Comparison of ENCODE assay signal across 8 cellular contexts in the genomic region with DNA sequence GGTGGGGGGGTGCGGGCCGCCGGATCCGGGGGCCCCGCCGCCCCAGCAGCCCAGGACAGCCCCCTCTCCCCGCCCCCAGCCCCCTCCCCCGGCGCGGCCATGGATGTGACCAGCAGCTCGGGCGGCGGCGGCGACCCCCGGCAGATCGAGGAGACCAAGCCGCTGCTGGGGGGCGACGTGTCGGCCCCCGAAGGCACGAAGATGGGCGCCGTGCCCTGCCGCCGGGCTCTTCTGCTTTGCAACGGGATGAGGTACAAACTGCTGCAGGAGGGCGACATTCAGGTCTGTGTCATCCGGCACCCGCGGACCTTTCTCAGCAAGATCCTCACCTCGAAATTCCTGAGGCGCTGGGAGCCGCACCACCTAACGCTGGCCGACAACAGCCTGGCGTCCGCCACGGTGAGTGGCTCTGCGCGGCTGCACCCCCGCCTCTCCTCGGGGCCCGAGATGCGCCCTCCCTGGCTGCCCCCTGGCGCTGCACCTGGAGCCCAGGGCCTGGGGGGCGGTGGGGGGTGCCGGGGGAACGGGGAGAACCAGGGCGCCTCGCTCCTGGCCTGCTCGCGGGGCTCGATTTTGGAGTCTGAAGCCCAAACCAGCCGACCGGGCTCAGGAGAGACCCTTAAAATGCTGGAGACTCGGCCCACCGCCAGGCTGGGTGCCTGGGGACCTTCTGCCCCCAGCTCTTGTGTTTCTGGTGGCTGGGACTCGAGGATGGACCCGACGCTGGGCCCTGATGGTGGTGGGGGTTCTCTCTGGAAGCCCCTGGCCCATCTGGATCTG. TPM values are rescaled to one million over a fixed set of nuclear protein-coding genes. Genes with fewer than 3 reads are reported as not detected.
DNase-seq lines count a peak whose midpoint lies in the region; ATAC-seq and TF ChIP-seq lines count a peak whose summit lies in the region.

No MANE protein-coding gene starts in this region.

- H3K4me3 ChIP-seq in LNCaP clone FGC (ENCODE audit: low read depth, low read length) (peak overlapping the region; percentile 79), fibroblast of the aortic adventitia (ENCODE audit: low read depth, low read length) (peak overlapping the region; percentile 86), neuron (ENCODE audit: low read length) (peak overlapping the region; percentile 89)

- ATAC-seq in GM19397 (IDR thresholded peaks at IDR 0.05; ENCODE audit: unreplicated experiment) (peak; percentile 23), HG03196 (IDR thresholded peaks at IDR 0.05; ENCODE audit: unreplicated experiment) (no peak)

- DNase-seq in COLO829 (ENCODE audit: low spot score) (peak; percentile 7), LNCaP clone FGC (ENCODE audit: low read depth) (no peak), fibroblast of the aortic adventitia (ENCODE audit: low read depth) (no peak), ureter (ENCODE audit: low spot score) (no peak)
- DNase-seq in activated T-cell treated with anti-CD3 and anti-CD28 coated beads, Interleukin-2, amount 50 U/mL, for 48 hours, result peak; percentile 63 to 70

- no peaks in the 10 kb centered on the region for H3K27me3 ChIP-seq in neuron (ENCODE audit: insufficient read depth, low read length)

- no peaks in the 10 kb centered on the region for H3K9me3 ChIP-seq in neuron (ENCODE audit: low read length)

- peaks cover 30% of the 10 kb centered on the region for H3K4me1 ChIP-seq in neuron (ENCODE audit: insufficient read depth, low read length)

- TF ChIP-seq CTCF in LNCaP clone FGC (IDR thresholded peaks at IDR 0.05; ENCODE audit: control insufficient read depth, extremely low read depth, insufficient read depth) (peak; percentile 24; the same call in 1 of the 2 replicates), fibroblast of the aortic adventitia (IDR thresholded peaks at IDR 0.05; ENCODE audit: insufficient read depth, low read length) (peak; percentile 30)

- peak overlapping the region; percentile 6 for H2AFZ ChIP-seq in neuron (ENCODE audit: low read depth, low read length)

- no peaks in the 10 kb centered on the region for H3K36me3 ChIP-seq in neuron (ENCODE audit: insufficient read depth, low read length)

RNA-seq across cellular contexts. Expression of a gene that starts 0.7 kb away (rescaled TPM):
- total RNA-seq in fibroblast of the aortic adventitia (ENCODE audit: low replicate concordance), result 12.3 and 15.7 TPM in 2 replicates
- total RNA-seq in ureter, result 98.0 TPM

Comparison
In these comparisons a context has a peak if more than half of its experiments do, and no peak if none do; other contexts are left out.
1. DNase-seq: peak in COLO829 (single experiment) and activated T-cell treated with anti-CD3 and anti-CD28 coated beads, Interleukin-2, amount 50 U/mL, for 48 hours (2 of 2); none in LNCaP clone FGC (single experiment), fibroblast of the aortic adventitia (single experiment) and ureter (single experiment).
2. Peak in every context shown above with its lines, with median percentiles within 50 percentile points of each other: H3K4me3 ChIP-seq.